In the genomic region with DNA sequence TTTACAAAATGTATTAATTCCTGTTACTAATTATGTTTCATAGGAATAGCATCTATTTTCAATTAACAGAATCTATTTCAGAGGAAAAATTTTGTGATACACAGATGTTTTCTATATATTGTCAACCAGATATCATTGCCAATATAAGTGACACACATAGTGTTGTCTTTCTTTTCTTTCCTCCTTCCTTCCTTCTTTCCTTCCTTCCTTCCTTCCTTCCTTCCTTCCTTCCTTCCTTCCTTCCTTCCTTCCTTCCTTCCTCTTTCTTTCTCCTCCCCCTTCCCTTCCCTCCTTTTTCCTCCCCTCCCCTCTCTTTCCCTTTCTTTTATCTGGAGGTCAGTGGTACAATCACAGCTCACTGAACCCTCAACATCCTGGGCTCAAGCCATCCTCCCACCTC, we compare ENCODE assay signal across 29 cellular contexts.
"Had no signal": no experiment of that assay in that cellular context is flagged by ENCODE, and none has a peak within 500 bp of the region (broad histone marks: within the 10 kb centered on the region; RNA-seq: fewer than 3 reads in every experiment).

No MANE protein-coding gene starts in this region.

- H3K9me3 ChIP-seq: adrenal gland, ascending aorta, body of pancreas, breast epithelium had no signal

- H3K27me3 ChIP-seq: adrenal gland, ascending aorta, body of pancreas, brain microvascular endothelial cell, breast epithelium, cardiac muscle cell had no signal

- DNase-seq: activated effector memory CD4-positive, alpha-beta T cell treated with anti-CD3 and anti-CD28 coated beads, Interleukin-2, amount 50 U/mL, for 16 hours; activated effector memory CD4-positive, alpha-beta T cell treated with Interleukin-2 at 50 U/mL for 16 hours; activated gamma-delta T cell; activated gamma-delta T cell treated with Interleukin-2 at 50 U/mL for 16 hours; activated naive CD4-positive, alpha-beta T cell; activated naive CD4-positive, alpha-beta T cell treated with anti-CD3 and anti-CD28 coated beads for 36 hours; activated naive CD4-positive, alpha-beta T cell treated with anti-CD3 and anti-CD28 coated beads, Interleukin-2, amount 10 ng/mL, durations not matched to agents 7 days and 5 days; activated naive CD4-positive, alpha-beta T cell treated with anti-CD3 and anti-CD28 coated beads, Interleukin-2, amount 50 U/mL, for 16 hours; activated naive CD4-positive, alpha-beta T cell treated with Interleukin-2 at 50 U/mL for 16 hours; activated naive CD8-positive, alpha-beta T cell treated with anti-CD3 and anti-CD28 coated beads for 36 hours; activated naive CD8-positive, alpha-beta T cell treated with anti-CD3 and anti-CD28 coated beads, Interleukin-2, amount 10 ng/mL, durations not matched to agents 7 days and 5 days; activated naive CD8-positive, alpha-beta T cell treated with anti-CD3 and anti-CD28 coated beads, Interleukin-2, amount 50 U/mL, for 24 hours; activated T-cell treated with anti-CD3 and anti-CD28 coated beads, Interleukin-2, amount 50 U/mL, for 24 hours; activated T-cell treated with anti-CD3 and anti-CD28 coated beads, Interleukin-2, amount 50 U/mL, for 4 hours; activated T-cell treated with anti-CD3 and anti-CD28 coated beads, Interleukin-2, amount 50 U/mL, for 48 hours; activated T-cell treated with anti-CD3 and anti-CD28 coated beads, Interleukin-2, amount 50 U/mL, for 72 hours; adrenal gland; amniotic stem cell; amygdala; anterior cingulate cortex; aorta; body of pancreas; brain microvascular endothelial cell; caudate nucleus; central memory CD4-positive, alpha-beta T cell; cerebellar nuclear complex had no signal

- H3K4me3 ChIP-seq: adrenal gland, ascending aorta, body of pancreas, breast epithelium, cardiac muscle cell had no signal

- H3K27ac ChIP-seq: adrenal gland, ascending aorta, body of pancreas, brain microvascular endothelial cell, breast epithelium, cardiac muscle cell had no signal

- H3K4me1 ChIP-seq: adrenal gland, ascending aorta, body of pancreas, breast epithelium had no signal

- H3K36me3 ChIP-seq: adrenal gland, ascending aorta, brain microvascular endothelial cell, breast epithelium, cardiac muscle cell had no signal
